In genomic region chrX:104707572-104707971, GRCh38 we compare ENCODE assay signal across 15 cellular contexts.
DNase-seq lines count a peak whose midpoint lies in the region; ATAC-seq, FAIRE-seq and TF ChIP-seq lines count a peak whose summit lies in the region.
"Had no signal": no experiment of that assay in that cellular context is flagged by ENCODE, and none has a peak within 500 bp of the region (broad histone marks: within the 10 kb centered on the region; RNA-seq: fewer than 3 reads in every experiment).

No MANE protein-coding gene starts in this region.

- no peak for ATAC-seq in GM18873 (IDR thresholded peaks at IDR 0.05; ENCODE audit: low FRiP score, unreplicated experiment)
- ATAC-seq: GM12878, HepG2 had no signal

- DNase-seq in DMS53 (lab: John Stamatoyannopoulos, UW) (peak; percentile 52), RKO (ENCODE audit: low spot score) (peak; percentile 2), epithelial cell of esophagus (ENCODE audit: low read depth) (peak; percentile 29), renal cortical epithelial cell (ENCODE audit: low read depth) (peak; percentile 12), H7 (no peak), frontal cortex (ENCODE audit: low spot score in 2 of 2) (no peak)
- DNase-seq: 8988T; CD4-positive, CD25-positive, alpha-beta regulatory T cell; DMS79; GOT3 had no signal

- H3K36me3 ChIP-seq in H7 (replicated peaks; ENCODE audit: control insufficient read depth, insufficient read depth, low read length) = no peaks in the 10 kb centered on the region
- H3K36me3 ChIP-seq: BLaER1 treated with 17β-estradiol and CSF1 and Interleukin-3, amounts not matched to agents 10 nM and 100 nM; HAP-1 had no signal

- H3K4me3 ChIP-seq in epithelial cell of esophagus (ENCODE audit: low read length) = no peak overlapping the region
- H3K4me3 ChIP-seq in H7 (ENCODE audit: insufficient read depth, low read depth, low read length) = no peak overlapping the region
- H3K4me3 ChIP-seq: BLaER1 treated with 17β-estradiol and CSF1 and Interleukin-3, amounts not matched to agents 10 nM and 100 nM; GM12878; HAP-1 had no signal

- no peak for FAIRE-seq in frontal cortex (lab: Jason Lieb, UNC)
- FAIRE-seq: GM12878, HepG2 had no signal

- TF ChIP-seq CTCF in epithelial cell of esophagus (IDR thresholded peaks at IDR 0.05; ENCODE audit: insufficient read depth, low read depth, low read length, missing control alignments) = no peak

- H3K27me3 ChIP-seq in H7 (ENCODE audit: control insufficient read depth, insufficient read depth, low read length) = no peaks in the 10 kb centered on the region; the same call in 1 of the 2 replicates
- H3K27me3 ChIP-seq: BLaER1 treated with 17β-estradiol and CSF1 and Interleukin-3, amounts not matched to agents 10 nM and 100 nM had no signal

Comparison
In these comparisons a context has a peak if more than half of its experiments do, and no peak if none do; other contexts are left out.
1. DNase-seq: peak in DMS53 (single experiment), RKO (single experiment), epithelial cell of esophagus (single experiment) and renal cortical epithelial cell (single experiment); none in H7 (single experiment) and frontal cortex (0 of 2).